20 cellular contexts compared by ENCODE assay signal in the genomic region with DNA sequence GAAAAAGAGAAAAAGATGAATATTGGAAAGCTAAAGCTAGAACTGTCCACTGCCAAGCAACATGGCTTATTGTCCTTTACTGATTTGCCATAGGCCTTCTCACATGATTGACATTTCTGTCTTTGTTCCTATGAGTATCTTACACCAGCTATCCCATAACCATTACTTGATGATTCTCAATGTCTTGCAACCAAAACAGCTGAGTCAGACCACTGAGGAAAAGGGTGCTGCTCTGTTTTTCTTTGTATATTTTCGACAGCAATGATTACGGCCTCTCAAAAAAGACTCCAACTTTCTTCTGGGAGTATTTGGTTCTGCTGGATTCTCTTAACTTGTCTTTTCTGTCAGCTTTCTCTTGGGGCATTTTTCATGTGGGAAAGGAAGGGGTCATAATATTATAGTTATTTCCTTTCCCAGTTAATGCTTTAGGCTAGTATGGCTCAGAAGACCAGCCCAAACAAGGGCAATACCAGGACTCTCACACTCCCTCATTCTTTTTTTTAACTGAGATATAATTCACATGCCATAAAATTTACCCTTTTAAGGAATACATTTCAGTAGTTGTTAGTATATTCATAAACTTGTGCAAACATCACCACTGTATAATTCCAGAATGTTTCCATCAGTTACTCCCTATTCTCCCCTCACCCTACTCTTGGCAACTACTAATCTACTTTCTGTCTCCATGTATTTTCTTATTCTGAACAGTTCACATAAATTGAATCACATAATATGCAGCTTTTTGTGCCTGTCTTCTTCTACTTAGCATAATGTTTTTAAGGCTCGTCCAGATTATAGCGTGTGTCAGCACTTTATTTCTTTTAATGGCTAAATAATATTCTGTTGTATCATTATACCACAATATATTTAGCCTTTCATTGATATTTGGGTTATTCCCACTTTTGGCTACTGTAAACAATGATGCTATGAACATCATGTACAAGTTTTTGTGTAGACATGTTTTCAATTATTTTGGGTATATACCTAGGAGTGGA.
"Had no signal": no experiment of that assay in that cellular context is flagged by ENCODE, and none has a peak within 500 bp of the region (broad histone marks: within the 10 kb centered on the region; RNA-seq: fewer than 3 reads in every experiment).

No MANE protein-coding gene starts in this region.

- H3K36me3 ChIP-seq: heart left ventricle, left ventricle myocardium inferior, ovary, sigmoid colon, spleen, tibial nerve, uterus had no signal

- ATAC-seq: heart left ventricle; naive thymus-derived CD8-positive, alpha-beta T cell; right cardiac atrium; stimulated activated effector memory CD8-positive, alpha-beta T cell treated with anti-CD3 and anti-CD28 coated beads, Interleukin-12 subunit alpha, Interleukin-12 subunit beta, amount 100 ng/mL, for 72 hours had no signal

- H3K27me3 ChIP-seq: tibial nerve, uterus had no signal

- FAIRE-seq: islet of Langerhans, kidney, small intestine had no signal

- H3K4me1 ChIP-seq: heart left ventricle, left ventricle myocardium inferior, sigmoid colon, spleen, tibial nerve, uterus had no signal

- H3K9me3 ChIP-seq: ovary, sigmoid colon, tibial nerve, uterus had no signal

- H3K4me3 ChIP-seq: heart left ventricle, left ventricle myocardium inferior, lung, ovary, sigmoid colon, spleen, tibial nerve, uterus had no signal

- DNase-seq: heart left ventricle; hypothalamus; immature natural killer cell; kidney; left ventricle myocardium inferior; midbrain; naive thymus-derived CD8-positive, alpha-beta T cell; occipital lobe; ovary; right cardiac atrium; sigmoid colon; small intestine; spleen; stimulated activated CD4-positive, alpha-beta T cell treated with anti-CD3 and anti-CD28 coated beads, Interleukin-4, amount 100 ng/mL, for 24 hours; stimulated activated naive CD4-positive, alpha-beta T cell; uterus had no signal

- H3K27ac ChIP-seq: heart left ventricle, left ventricle myocardium inferior, ovary, sigmoid colon, spleen, tibial nerve, uterus had no signal
